1 cellular context compared by ENCODE assay signal in the genomic region with DNA sequence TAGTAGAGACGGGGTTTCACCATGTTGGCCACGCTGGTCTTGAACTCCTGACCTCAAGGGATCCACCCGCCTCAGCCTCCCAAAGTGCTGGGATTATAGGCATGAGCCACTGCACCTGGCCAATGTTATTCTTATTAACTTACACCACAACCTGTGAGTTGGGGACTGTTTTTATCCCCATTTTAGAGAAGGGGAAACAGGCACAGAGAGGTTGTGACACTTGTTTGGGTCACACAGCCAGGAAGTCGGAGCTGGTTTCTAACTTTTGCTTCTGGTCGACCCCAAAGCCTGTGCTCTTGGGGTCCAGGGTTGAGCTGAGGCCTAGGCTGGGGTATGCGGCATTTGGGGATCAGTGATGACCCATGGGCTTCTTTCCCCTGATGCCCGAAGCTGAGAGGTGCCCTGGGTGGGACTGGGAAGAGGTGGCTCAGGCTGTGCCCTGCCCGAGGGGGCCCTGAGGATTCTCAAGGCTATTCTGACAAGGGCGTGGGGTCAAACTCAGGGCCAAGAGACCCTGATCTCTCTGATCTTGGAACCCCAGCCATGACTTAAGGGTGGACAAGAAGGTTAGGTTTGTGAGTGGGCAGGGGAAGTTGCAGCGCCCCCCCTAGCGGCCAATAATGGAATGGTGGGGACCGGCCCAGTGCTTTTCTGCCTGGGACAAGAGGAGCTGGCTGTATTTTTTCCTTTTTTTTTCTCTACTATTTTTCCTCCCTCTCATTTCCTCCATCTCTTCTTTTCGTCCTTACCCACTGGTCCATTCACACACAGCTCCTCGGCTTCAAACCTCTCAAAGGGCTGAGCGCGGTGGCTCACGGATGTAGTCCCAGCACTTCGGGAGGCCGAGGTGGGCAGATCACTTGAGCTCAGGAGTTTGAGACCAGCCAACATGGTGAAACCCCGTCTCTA.
TF ChIP-seq lines count a peak whose summit lies in the region.

No MANE protein-coding gene starts in this region.

TF ChIP-seq in endothelial cell of umbilical vein, 7 proteins besides CTCF, POLR2A, EP300 and RAD21:
- TF ChIP-seq EZH2 (IDR thresholded peaks at IDR 0.05; ENCODE audit: borderline replicate concordance, low read depth, low read length, severe bottlenecking) (no peak), FOS (IDR thresholded peaks at IDR 0.05; ENCODE audit: borderline replicate concordance, insufficient read depth, low read length) (no peak), JUN (IDR thresholded peaks at IDR 0.05; ENCODE audit: borderline replicate concordance, insufficient read depth, insufficient read length, low read depth) (no peak), POLR2AphosphoS5 (IDR thresholded peaks at IDR 0.05; ENCODE audit: insufficient read depth, low read depth, low read length) (no peak)
